ENCODE assay signal across 1 cellular context in the genomic region with DNA sequence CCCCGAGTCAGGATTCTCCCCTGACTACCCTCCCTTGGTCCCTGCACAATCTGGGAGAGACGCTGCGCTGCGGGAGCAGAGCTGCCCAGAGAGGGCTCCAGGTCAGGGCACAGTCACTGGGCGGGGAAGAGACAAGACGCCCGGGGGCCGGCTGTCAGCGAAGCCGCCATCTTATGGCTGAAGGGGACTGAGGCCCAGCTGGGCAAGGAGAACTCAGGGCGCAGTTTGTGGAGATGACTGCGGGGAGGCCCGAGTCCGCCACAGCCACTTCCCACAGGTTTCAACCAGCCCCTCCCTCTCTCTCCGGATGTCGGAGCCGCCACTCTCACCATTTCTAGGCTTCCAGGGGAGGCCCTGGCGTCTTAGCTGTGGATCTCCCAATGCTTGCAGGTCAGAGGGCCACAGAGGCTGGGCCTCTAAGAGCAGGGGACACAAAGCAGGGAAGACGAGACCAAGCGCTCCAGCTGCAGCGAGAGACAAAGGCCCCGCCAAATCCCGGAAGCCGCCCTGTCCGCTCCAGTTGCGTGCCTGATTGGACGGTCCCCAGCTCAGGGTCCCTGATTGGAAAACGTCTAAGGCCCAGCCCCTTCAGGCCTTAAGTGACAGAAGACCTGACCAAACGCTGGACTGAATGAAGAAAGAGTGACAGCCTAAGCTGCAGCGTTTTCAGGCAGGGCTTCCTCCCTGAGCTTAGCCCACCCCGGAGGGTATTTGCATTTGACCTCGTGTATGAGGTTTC.
TF ChIP-seq lines count a peak whose summit lies in the region.

A gene (minus strand): TSS at position 484 of the 739 bp plus-strand sequence. CDS start 152 bp downstream, at position 332.

TF ChIP-seq in HepG2, 621 proteins besides CTCF, POLR2A, EP300 and RAD21 (continued from another document and continues in another):
- TF ChIP-seq, protein P1, sequence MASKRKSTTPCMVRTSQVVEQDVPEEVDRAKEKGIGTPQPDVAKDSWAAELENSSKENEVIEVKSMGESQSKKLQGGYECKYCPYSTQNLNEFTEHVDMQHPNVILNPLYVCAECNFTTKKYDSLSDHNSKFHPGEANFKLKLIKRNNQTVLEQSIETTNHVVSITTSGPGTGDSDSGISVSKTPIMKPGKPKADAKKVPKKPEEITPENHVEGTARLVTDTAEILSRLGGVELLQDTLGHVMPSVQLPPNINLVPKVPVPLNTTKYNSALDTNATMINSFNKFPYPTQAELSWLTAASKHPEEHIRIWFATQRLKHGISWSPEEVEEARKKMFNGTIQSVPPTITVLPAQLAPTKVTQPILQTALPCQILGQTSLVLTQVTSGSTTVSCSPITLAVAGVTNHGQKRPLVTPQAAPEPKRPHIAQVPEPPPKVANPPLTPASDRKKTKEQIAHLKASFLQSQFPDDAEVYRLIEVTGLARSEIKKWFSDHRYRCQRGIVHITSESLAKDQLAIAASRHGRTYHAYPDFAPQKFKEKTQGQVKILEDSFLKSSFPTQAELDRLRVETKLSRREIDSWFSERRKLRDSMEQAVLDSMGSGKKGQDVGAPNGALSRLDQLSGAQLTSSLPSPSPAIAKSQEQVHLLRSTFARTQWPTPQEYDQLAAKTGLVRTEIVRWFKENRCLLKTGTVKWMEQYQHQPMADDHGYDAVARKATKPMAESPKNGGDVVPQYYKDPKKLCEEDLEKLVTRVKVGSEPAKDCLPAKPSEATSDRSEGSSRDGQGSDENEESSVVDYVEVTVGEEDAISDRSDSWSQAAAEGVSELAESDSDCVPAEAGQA (IDR thresholded peaks at IDR 0.05; ENCODE audit: low read depth): no peak
- TF ChIP-seq, protein P1 (CRISPR knock-in tag; IDR thresholded peaks at IDR 0.05; ENCODE audit: borderline replicate concordance): 0 out of 2 replicates have a peak, but pooled peaks have one; percentile 34
- TF ChIP-seq ZBTB21 (CRISPR knock-in tag; IDR thresholded peaks at IDR 0.05): no peak
- no peak for TF ChIP-seq ZNF552 (CRISPR knock-in tag; IDR thresholded peaks at IDR 0.05; ENCODE audit: borderline replicate concordance)
- no peak for TF ChIP-seq KLF15 (CRISPR knock-in tag; IDR thresholded peaks at IDR 0.05; ENCODE audit: borderline replicate concordance)
- 0 out of 2 replicates have a peak, but pooled peaks have one; percentile 57 for TF ChIP-seq ZNF451 (CRISPR knock-in tag; IDR thresholded peaks at IDR 0.05)
- TF ChIP-seq SETDB1 (CRISPR knock-in tag; IDR thresholded peaks at IDR 0.05; ENCODE audit: borderline replicate concordance): no peak
- TF ChIP-seq SP2 (CRISPR knock-in tag; IDR thresholded peaks at IDR 0.05): peak; percentile 97
- TF ChIP-seq SOX5 (CRISPR knock-in tag; IDR thresholded peaks at IDR 0.05; ENCODE audit: borderline replicate concordance): no peak
- TF ChIP-seq, protein P2, sequence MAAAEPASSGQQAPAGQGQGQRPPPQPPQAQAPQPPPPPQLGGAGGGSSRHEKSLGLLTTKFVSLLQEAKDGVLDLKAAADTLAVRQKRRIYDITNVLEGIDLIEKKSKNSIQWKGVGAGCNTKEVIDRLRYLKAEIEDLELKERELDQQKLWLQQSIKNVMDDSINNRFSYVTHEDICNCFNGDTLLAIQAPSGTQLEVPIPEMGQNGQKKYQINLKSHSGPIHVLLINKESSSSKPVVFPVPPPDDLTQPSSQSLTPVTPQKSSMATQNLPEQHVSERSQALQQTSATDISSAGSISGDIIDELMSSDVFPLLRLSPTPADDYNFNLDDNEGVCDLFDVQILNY (CRISPR knock-in tag; conservative IDR thresholded peaks at IDR 0.05): peak; percentile 90
- no peak for TF ChIP-seq SUZ12 (IDR thresholded peaks at IDR 0.05; ENCODE audit: low read depth, low read length)
- TF ChIP-seq, protein P3, sequence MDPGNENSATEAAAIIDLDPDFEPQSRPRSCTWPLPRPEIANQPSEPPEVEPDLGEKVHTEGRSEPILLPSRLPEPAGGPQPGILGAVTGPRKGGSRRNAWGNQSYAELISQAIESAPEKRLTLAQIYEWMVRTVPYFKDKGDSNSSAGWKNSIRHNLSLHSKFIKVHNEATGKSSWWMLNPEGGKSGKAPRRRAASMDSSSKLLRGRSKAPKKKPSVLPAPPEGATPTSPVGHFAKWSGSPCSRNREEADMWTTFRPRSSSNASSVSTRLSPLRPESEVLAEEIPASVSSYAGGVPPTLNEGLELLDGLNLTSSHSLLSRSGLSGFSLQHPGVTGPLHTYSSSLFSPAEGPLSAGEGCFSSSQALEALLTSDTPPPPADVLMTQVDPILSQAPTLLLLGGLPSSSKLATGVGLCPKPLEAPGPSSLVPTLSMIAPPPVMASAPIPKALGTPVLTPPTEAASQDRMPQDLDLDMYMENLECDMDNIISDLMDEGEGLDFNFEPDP (CRISPR knock-in tag; conservative IDR thresholded peaks at IDR 0.05): no peak
- TF ChIP-seq ZFP36L1 (CRISPR knock-in tag; IDR thresholded peaks at IDR 0.05): 0 out of 2 replicates have a peak, but pooled peaks have one; percentile 30
- TF ChIP-seq, protein P4, sequence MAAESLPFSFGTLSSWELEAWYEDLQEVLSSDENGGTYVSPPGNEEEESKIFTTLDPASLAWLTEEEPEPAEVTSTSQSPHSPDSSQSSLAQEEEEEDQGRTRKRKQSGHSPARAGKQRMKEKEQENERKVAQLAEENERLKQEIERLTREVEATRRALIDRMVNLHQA (CRISPR knock-in tag; IDR thresholded peaks at IDR 0.05): no peak
- TF ChIP-seq ZBTB7B (CRISPR knock-in tag; IDR thresholded peaks at IDR 0.05): no peak
- TF ChIP-seq YEATS2 (CRISPR knock-in tag; IDR thresholded peaks at IDR 0.05; ENCODE audit: borderline replicate concordance): 0 out of 2 replicates have a peak, but pooled peaks have one; percentile 30
- TF ChIP-seq, protein P5, sequence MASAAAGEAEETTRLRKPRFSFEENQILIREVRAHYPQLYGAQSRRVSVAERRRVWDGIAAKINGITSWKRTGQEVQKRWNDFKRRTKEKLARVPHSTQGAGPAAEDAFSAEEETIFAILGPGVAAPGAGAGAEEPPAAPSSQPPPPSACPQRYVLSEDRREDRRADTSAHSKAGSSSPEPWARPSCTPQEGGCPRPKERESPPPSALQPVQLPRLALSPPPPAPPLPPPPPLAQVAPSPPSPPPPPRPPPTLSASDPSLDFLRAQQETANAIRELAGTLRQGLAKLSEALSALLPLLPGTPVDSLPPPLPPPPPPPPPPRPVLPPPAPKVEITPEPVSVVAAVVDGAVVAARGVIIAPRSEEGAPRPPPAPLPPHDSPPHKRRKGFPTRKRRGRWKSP (CRISPR knock-in tag; IDR thresholded peaks at IDR 0.05): peak; percentile 79
- TF ChIP-seq ZNF678 (CRISPR knock-in tag; IDR thresholded peaks at IDR 0.05): no peak
- TF ChIP-seq SRSF1 (optimal IDR thresholded peaks at IDR 0.05; ENCODE audit: low read depth, low read length): no peak
- TF ChIP-seq ZNF263 (CRISPR knock-in tag; IDR thresholded peaks at IDR 0.05): no peak; the same call in 1 of the 2 replicates
- TF ChIP-seq, protein P6, sequence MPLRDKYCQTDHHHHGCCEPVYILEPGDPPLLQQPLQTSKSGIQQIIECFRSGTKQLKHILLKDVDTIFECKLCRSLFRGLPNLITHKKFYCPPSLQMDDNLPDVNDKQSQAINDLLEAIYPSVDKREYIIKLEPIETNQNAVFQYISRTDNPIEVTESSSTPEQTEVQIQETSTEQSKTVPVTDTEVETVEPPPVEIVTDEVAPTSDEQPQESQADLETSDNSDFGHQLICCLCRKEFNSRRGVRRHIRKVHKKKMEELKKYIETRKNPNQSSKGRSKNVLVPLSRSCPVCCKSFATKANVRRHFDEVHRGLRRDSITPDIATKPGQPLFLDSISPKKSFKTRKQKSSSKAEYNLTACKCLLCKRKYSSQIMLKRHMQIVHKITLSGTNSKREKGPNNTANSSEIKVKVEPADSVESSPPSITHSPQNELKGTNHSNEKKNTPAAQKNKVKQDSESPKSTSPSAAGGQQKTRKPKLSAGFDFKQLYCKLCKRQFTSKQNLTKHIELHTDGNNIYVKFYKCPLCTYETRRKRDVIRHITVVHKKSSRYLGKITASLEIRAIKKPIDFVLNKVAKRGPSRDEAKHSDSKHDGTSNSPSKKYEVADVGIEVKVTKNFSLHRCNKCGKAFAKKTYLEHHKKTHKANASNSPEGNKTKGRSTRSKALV (CRISPR knock-in tag; IDR thresholded peaks at IDR 0.05): no peak
- TF ChIP-seq ZNF556 (CRISPR knock-in tag; IDR thresholded peaks at IDR 0.05; ENCODE audit: borderline replicate concordance): no peak
- no peak for TF ChIP-seq ZC3H13 (CRISPR knock-in tag; IDR thresholded peaks at IDR 0.05)
- no peak for TF ChIP-seq RFX3 (CRISPR knock-in tag; IDR thresholded peaks at IDR 0.05)
- TF ChIP-seq ZNF557 (CRISPR knock-in tag; IDR thresholded peaks at IDR 0.05): no peak
- TF ChIP-seq, protein P7, sequence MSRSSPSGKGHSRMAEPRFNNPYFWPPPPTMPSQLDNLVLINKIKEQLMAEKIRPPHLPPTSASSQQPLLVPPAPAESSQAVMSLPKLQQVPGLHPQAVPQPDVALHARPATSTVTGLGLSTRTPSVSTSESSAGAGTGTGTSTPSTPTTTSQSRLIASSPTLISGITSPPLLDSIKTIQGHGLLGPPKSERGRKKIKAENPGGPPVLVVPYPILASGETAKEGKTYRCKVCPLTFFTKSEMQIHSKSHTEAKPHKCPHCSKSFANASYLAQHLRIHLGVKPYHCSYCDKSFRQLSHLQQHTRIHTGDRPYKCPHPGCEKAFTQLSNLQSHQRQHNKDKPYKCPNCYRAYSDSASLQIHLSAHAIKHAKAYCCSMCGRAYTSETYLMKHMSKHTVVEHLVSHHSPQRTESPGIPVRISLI (CRISPR knock-in tag; IDR thresholded peaks at IDR 0.05; ENCODE audit: borderline replicate concordance): no peak
- TF ChIP-seq, protein P8, sequence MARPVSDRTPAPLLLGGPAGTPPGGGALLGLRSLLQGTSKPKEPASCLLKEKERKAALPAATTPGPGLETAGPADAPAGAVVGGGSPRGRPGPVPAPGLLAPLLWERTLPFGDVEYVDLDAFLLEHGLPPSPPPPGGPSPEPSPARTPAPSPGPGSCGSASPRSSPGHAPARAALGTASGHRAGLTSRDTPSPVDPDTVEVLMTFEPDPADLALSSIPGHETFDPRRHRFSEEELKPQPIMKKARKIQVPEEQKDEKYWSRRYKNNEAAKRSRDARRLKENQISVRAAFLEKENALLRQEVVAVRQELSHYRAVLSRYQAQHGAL (CRISPR knock-in tag; IDR thresholded peaks at IDR 0.05; ENCODE audit: not compliant biosample characterization): no peak
- TF ChIP-seq TSC22D2 (CRISPR knock-in tag; IDR thresholded peaks at IDR 0.05; ENCODE audit: borderline replicate concordance): no peak
- peak; percentile 68; the same call in 1 of the 2 replicates for TF ChIP-seq RFXAP (CRISPR knock-in tag; IDR thresholded peaks at IDR 0.05; ENCODE audit: borderline replicate concordance)
- TF ChIP-seq ZNF577 (CRISPR knock-in tag; IDR thresholded peaks at IDR 0.05; ENCODE audit: borderline replicate concordance, low read depth): no peak
- TF ChIP-seq, protein P9, sequence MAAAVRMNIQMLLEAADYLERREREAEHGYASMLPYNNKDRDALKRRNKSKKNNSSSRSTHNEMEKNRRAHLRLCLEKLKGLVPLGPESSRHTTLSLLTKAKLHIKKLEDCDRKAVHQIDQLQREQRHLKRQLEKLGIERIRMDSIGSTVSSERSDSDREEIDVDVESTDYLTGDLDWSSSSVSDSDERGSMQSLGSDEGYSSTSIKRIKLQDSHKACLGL (CRISPR knock-in tag; IDR thresholded peaks at IDR 0.05): no peak; the same call in 1 of the 2 replicates
- TF ChIP-seq BCL6 (CRISPR knock-in tag; IDR thresholded peaks at IDR 0.05): no peak
- TF ChIP-seq ZNF205 (CRISPR knock-in tag; IDR thresholded peaks at IDR 0.05): no peak
- TF ChIP-seq TOE1 (CRISPR knock-in tag; IDR thresholded peaks at IDR 0.05): no peak
- TF ChIP-seq ZNF879 (CRISPR knock-in tag; IDR thresholded peaks at IDR 0.05): no peak
- TF ChIP-seq, protein P10, sequence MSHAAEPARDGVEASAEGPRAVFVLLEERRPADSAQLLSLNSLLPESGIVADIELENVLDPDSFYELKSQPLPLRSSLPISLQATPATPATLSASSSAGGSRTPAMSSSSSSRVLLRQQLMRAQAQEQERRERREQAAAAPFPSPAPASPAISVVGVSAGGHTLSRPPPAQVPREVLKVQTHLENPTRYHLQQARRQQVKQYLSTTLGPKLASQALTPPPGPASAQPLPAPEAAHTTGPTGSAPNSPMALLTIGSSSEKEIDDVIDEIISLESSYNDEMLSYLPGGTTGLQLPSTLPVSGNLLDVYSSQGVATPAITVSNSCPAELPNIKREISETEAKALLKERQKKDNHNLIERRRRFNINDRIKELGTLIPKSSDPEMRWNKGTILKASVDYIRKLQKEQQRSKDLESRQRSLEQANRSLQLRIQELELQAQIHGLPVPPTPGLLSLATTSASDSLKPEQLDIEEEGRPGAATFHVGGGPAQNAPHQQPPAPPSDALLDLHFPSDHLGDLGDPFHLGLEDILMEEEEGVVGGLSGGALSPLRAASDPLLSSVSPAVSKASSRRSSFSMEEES (CRISPR knock-in tag; IDR thresholded peaks at IDR 0.05): no peak
- TF ChIP-seq CCDC6 (CRISPR knock-in tag; IDR thresholded peaks at IDR 0.05): 0 out of 2 replicates have a peak, but pooled peaks have one; percentile 30
- peak; percentile 70 for TF ChIP-seq GATAD1 (CRISPR knock-in tag; IDR thresholded peaks at IDR 0.05)
- no peak for TF ChIP-seq KDM1A (CRISPR knock-in tag; IDR thresholded peaks at IDR 0.05)
- TF ChIP-seq PPARG (CRISPR knock-in tag; conservative IDR thresholded peaks at IDR 0.05): no peak
- TF ChIP-seq ZNF343 (CRISPR knock-in tag; IDR thresholded peaks at IDR 0.05): no peak
- TF ChIP-seq ZNF260 (CRISPR knock-in tag; IDR thresholded peaks at IDR 0.05; ENCODE audit: borderline replicate concordance, low read depth): no peak
- no peak for TF ChIP-seq CBX5 (CRISPR knock-in tag; IDR thresholded peaks at IDR 0.05; ENCODE audit: borderline replicate concordance)
- no peak for TF ChIP-seq ERF (CRISPR knock-in tag; IDR thresholded peaks at IDR 0.05)
